8 cellular contexts compared by ENCODE assay signal in the genomic region with DNA sequence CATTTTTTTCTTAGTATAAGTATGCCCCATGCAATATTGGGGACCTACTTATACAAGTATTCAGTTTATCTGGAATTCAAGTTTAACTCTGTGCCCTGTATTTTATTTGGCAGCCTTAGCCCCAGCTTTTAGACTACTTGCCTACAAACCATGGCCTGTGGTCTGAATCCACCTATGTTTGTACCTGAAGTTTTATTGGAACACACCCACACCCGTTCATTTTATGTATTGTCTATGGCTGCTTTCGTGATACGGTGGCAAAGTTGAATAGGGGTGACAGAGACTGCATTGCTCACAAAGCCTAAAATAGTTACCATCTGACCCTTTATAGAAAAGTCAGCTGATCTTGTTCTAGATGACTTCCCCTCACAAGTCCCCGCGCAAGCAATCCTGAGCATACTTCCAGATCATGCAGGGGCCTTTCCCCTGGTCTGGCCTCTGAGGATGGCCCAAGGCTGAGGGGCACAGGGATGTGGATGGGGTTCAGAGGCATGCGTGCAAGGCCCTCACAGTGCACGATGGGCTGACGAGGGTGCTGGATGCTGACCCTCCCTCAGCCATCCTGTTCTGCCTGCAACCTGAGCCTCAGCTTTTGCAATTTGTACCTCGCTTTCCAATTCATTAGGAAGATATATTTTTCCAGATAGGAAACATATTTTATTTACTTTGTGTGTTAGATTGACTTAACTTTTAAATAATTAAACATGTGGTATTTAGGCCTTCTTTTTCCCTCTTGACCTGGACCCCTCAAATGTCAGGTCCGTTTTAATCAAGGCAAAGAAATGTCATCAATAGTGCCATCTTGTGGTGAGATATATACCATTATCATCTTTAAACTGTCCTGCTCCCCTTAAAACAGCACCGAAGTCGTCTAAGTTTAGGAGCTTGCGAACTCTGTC.
A peak's percentile ranks its signal among the peaks of the same experiment; 100 is the strongest.
DNase-seq lines count a peak whose midpoint lies in the region; ATAC-seq and TF ChIP-seq lines count a peak whose summit lies in the region.

No MANE protein-coding gene starts in this region.

- H3K4me1 Mint-ChIP-seq in nephron progenitor cell = peaks cover 45% of the 10 kb centered on the region

- H3K27ac Mint-ChIP-seq in nephron progenitor cell = no peak overlapping the region

- ATAC-seq in GM18508 (IDR thresholded peaks at IDR 0.05; ENCODE audit: insufficient read depth, unreplicated experiment) (peak; percentile 36), HG02973 (IDR thresholded peaks at IDR 0.05; ENCODE audit: unreplicated experiment) (no peak), GM19455 (IDR thresholded peaks at IDR 0.05; ENCODE audit: unreplicated experiment) (no peak)

- no peaks in the 10 kb centered on the region for H3K9me3 Mint-ChIP-seq in nephron progenitor cell

- no peaks in the 10 kb centered on the region for H3K36me3 Mint-ChIP-seq in nephron progenitor cell (ENCODE audit: low read depth)

- H3K4me3 Mint-ChIP-seq in nephron progenitor cell = no peak overlapping the region

- peak; percentile 58 for DNase-seq in Ammon's horn (ENCODE audit: low spot score)
- DNase-seq in HT1080 (ENCODE audit: low read depth) = peak; percentile 49
- peak; percentile 48 for DNase-seq in RKO (ENCODE audit: low spot score)
- DNase-seq in erythroblast (lab: John Stamatoyannopoulos, UW) = peak; percentile 25 to 58
- no peak for DNase-seq in nephron progenitor cell

- TF ChIP-seq POLR2A in erythroblast (IDR thresholded peaks at IDR 0.05; ENCODE audit: low read length) = no peak

- peaks cover 10% of the 10 kb centered on the region for H3K27me3 Mint-ChIP-seq in nephron progenitor cell (ENCODE audit: low read depth, poor library complexity)

- peak; percentile 61 for TF ChIP-seq CTCF in nephron progenitor cell (IDR thresholded peaks at IDR 0.05)
